ENCODE assay signal across 34 cellular contexts in genomic region chr12:130978785-130979184, GRCh38. TPM values are rescaled to one million over a fixed set of nuclear protein-coding genes. Genes with fewer than 3 reads are reported as not detected.
DNase-seq lines count a peak whose midpoint lies in the region; ATAC-seq and TF ChIP-seq lines count a peak whose summit lies in the region.
"Had no signal": no experiment of that assay in that cellular context is flagged by ENCODE, and none has a peak within 500 bp of the region (broad histone marks: within the 10 kb centered on the region; RNA-seq: fewer than 3 reads in every experiment).

No MANE protein-coding gene starts in this region.

- no peak overlapping the region for H3K27ac Mint-ChIP-seq in stimulated activated naive B cell treated with anti-CD40 and anti-IgM and Interleukin-4, amounts not matched to agents 10 μg/mL and 1 μg/mL and 100 μg/mL, for 72 hours
- H3K27ac Mint-ChIP-seq: activated CD4-positive, alpha-beta memory T cell treated with anti-CD3 and anti-CD28 coated beads, Interleukin-2, amount 10 ng/mL, durations not matched to agents 7 days and 5 days; activated naive CD4-positive, alpha-beta T cell treated with anti-CD3 and anti-CD28 coated beads for 36 hours; CD4-positive, CD25-positive, alpha-beta regulatory T cell; mesothelial cell of epicardium; naive thymus-derived CD4-positive, alpha-beta T cell; progenitor cell of endocrine pancreas had no signal

- no peaks in the 10 kb centered on the region for H3K9me3 Mint-ChIP-seq in stimulated activated naive B cell treated with anti-CD40 and anti-IgM and Interleukin-4, amounts not matched to agents 10 μg/mL and 1 μg/mL and 100 μg/mL, for 72 hours
- H3K9me3 Mint-ChIP-seq: activated CD4-positive, alpha-beta memory T cell treated with anti-CD3 and anti-CD28 coated beads, Interleukin-2, amount 10 ng/mL, durations not matched to agents 7 days and 5 days; activated naive CD4-positive, alpha-beta T cell treated with anti-CD3 and anti-CD28 coated beads for 36 hours; CD4-positive, CD25-positive, alpha-beta regulatory T cell; mesothelial cell of epicardium; naive thymus-derived CD4-positive, alpha-beta T cell had no signal

- TF ChIP-seq CTCF in OCI-LY7 (conservative IDR thresholded peaks at IDR 0.05; ENCODE audit: low read length) (no peak), fibroblast of mammary gland (conservative IDR thresholded peaks at IDR 0.05; ENCODE audit: control insufficient read depth, insufficient read depth, low read depth, low read length) (no peak), lower leg skin (IDR thresholded peaks at IDR 0.05) (no peak)

- POLR2A ChIA-PET in OCI-LY7 (lab: Charles Lee): no interaction called here

- no peaks in the 10 kb centered on the region for H3K27me3 ChIP-seq in right cardiac atrium (ENCODE audit: control insufficient read depth, insufficient read depth)
- H3K27me3 ChIP-seq: adrenal gland, brain microvascular endothelial cell, left lung, upper lobe of left lung had no signal

- H3K9me2 ChIP-seq in OCI-LY7 (ENCODE audit: insufficient read depth, low read length): no peaks in the 10 kb centered on the region
- H3K9me2 ChIP-seq: SK-N-SH had no signal

- 0 out of 2 replicates have a peak, but pooled peaks cover 4% of the 10 kb centered on the region for H3K79me2 ChIP-seq in OCI-LY7 (ENCODE audit: insufficient read depth, low read depth, low read length)

- intact Hi-C loops in OCI-LY7 (cut with micrococcal nuclease; ENCODE audit: unreplicated experiment): loop anchor here (1.0 kb wide), 1 partner anchor 62 kb away; no protein-coding TSS in a partner anchor
- intact Hi-C loops in right cardiac atrium (cut with DNase I): no loop called here
- intact Hi-C loops in lower leg skin (cut with DNase I; ENCODE audit: low total_unique reads): no loop called here

- no peaks in the 10 kb centered on the region for H3K36me3 Mint-ChIP-seq in stimulated activated naive B cell treated with anti-CD40 and anti-IgM and Interleukin-4, amounts not matched to agents 10 μg/mL and 1 μg/mL and 100 μg/mL, for 72 hours
- H3K36me3 Mint-ChIP-seq: CD4-positive, CD25-positive, alpha-beta regulatory T cell; mesothelial cell of epicardium; naive thymus-derived CD4-positive, alpha-beta T cell had no signal

- CTCF ChIA-PET in OCI-LY7 (lab: Charles Lee; ENCODE audit: unreplicated experiment): no interaction called here

- ATAC-seq in right cardiac atrium: peak; percentile 52 to 76
- ATAC-seq in stimulated activated naive B cell treated with anti-CD40 and anti-IgM and Interleukin-4, amounts not matched to agents 10 μg/mL and 1 μg/mL and 100 μg/mL, for 72 hours (replicated peaks): no peak
- ATAC-seq: left lung had no signal

- 64% methylated on average over 12 of the region's 12 CpGs for WGBS in right cardiac atrium
- 70 to 81% methylated on average over 12 of the region's 12 CpGs for WGBS in lower leg skin, 2 donors

- peak overlapping the region; percentile 64 for H3K4me2 ChIP-seq in OCI-LY7 (ENCODE audit: low read length)
- H3K4me2 ChIP-seq: SK-N-SH had no signal

- H3K4me3 ChIP-seq in OCI-LY7 (ENCODE audit: low read depth, low read length, poor library complexity, severe bottlenecking): peak overlapping the region; percentile 47
- no peak overlapping the region for H3K4me3 ChIP-seq in fibroblast of mammary gland (ENCODE audit: control insufficient read depth, low read depth, low read length)
- H3K4me3 ChIP-seq in right cardiac atrium (ENCODE audit: low read length): no peak overlapping the region
- no peak overlapping the region for H3K4me3 ChIP-seq in lower leg skin (ENCODE audit: low read depth, poor library complexity, severe bottlenecking)
- H3K4me3 ChIP-seq: adrenal gland, left lung, suprapubic skin, upper lobe of left lung had no signal

- no peaks in the 10 kb centered on the region for H3K27me3 Mint-ChIP-seq in stimulated activated naive B cell treated with anti-CD40 and anti-IgM and Interleukin-4, amounts not matched to agents 10 μg/mL and 1 μg/mL and 100 μg/mL, for 72 hours

- no TSS peak for BruUV-seq in OCI-LY7 (replicated peaks; lab: Mats Ljungman, UMichigan)

- H3K4me1 ChIP-seq in OCI-LY7 (ENCODE audit: insufficient read depth, low read length, poor library complexity, severe bottlenecking) (peaks cover 67% of the 10 kb centered on the region), right cardiac atrium (ENCODE audit: control insufficient read depth, insufficient read depth, low read length) (peaks cover 9% of the 10 kb centered on the region)
- H3K4me1 ChIP-seq: adrenal gland, suprapubic skin had no signal

- H3K9me3 ChIP-seq in OCI-LY7 (ENCODE audit: low read length): no peaks in the 10 kb centered on the region
- H3K9me3 ChIP-seq in right cardiac atrium (ENCODE audit: control insufficient read depth, low read length): no peaks in the 10 kb centered on the region
- H3K9me3 ChIP-seq: adrenal gland, left lung, SK-N-SH, suprapubic skin, upper lobe of left lung had no signal

- TF ChIP-seq POLR2A in lower leg skin (IDR thresholded peaks at IDR 0.05): no peak

- H3K4me3 Mint-ChIP-seq in stimulated activated naive B cell treated with anti-CD40 and anti-IgM and Interleukin-4, amounts not matched to agents 10 μg/mL and 1 μg/mL and 100 μg/mL, for 72 hours: no peak overlapping the region
- H3K4me3 Mint-ChIP-seq: activated CD4-positive, alpha-beta memory T cell treated with anti-CD3 and anti-CD28 coated beads, Interleukin-2, amount 10 ng/mL, durations not matched to agents 7 days and 5 days; activated naive CD4-positive, alpha-beta T cell treated with anti-CD3 and anti-CD28 coated beads for 36 hours; CD4-positive, CD25-positive, alpha-beta regulatory T cell; mesothelial cell of epicardium; naive thymus-derived CD4-positive, alpha-beta T cell had no signal

- peak overlapping the region; percentile 76 for H2AFZ ChIP-seq in OCI-LY7 (ENCODE audit: low read length)

- DNase-seq in OCI-LY7 (ENCODE audit: low spot score) (peak; percentile 48), fibroblast of mammary gland (ENCODE audit: low read depth) (peak; percentile 5), right cardiac atrium (peak in 1 of 3 donors; percentile 82), stromal cell of bone marrow (ENCODE audit: low read depth) (peak; percentile 9), lower leg skin (ENCODE audit: low spot score in 2 of 2) (no peak), anterior cingulate cortex (lab: John Stamatoyannopoulos, UW) (no peak), RKO (ENCODE audit: low spot score) (no peak)
- DNase-seq in stimulated activated naive B cell treated with anti-CD40 and anti-IgM and Interleukin-4, amounts not matched to agents 10 μg/mL and 1 μg/mL and 100 μg/mL, for 72 hours: no peak
- DNase-seq: activated CD4-positive, alpha-beta memory T cell treated with anti-CD3 and anti-CD28 coated beads, Interleukin-2, amount 10 ng/mL, durations not matched to agents 7 days and 5 days; activated CD4-positive, CD25-positive, alpha-beta regulatory T cell treated with anti-CD3 and anti-CD28 coated beads, Interleukin-2, amount 50 U/mL, for 72 hours; activated naive CD4-positive, alpha-beta T cell treated with anti-CD3 and anti-CD28 coated beads for 36 hours; brain microvascular endothelial cell; CD4-positive, CD25-positive, alpha-beta regulatory T cell; DND-41; KBM-7; left lung; naive thymus-derived CD4-positive, alpha-beta T cell; NCI-H1105; NCI-H187; NCI-H446 treated with DMSO at 0.1 percent for 48 hours; NCI-H82; nucleus accumbens; RPMI8226; SK-N-SH; stimulated activated CD4-positive, alpha-beta T cell treated with anti-CD3 and anti-CD28 coated beads, Interleukin-4, amount 100 ng/mL, for 24 hours; T-helper 2 cell; upper lobe of left lung had no signal

- no peaks in the 10 kb centered on the region for H4K20me1 ChIP-seq in OCI-LY7 (ENCODE audit: insufficient read depth, low read length)

- H3K36me3 ChIP-seq in OCI-LY7 (ENCODE audit: insufficient read depth, low read length): no peaks in the 10 kb centered on the region
- H3K36me3 ChIP-seq: adrenal gland, brain microvascular endothelial cell had no signal

- H3K4me1 Mint-ChIP-seq in stimulated activated naive B cell treated with anti-CD40 and anti-IgM and Interleukin-4, amounts not matched to agents 10 μg/mL and 1 μg/mL and 100 μg/mL, for 72 hours: peaks cover 36% of the 10 kb centered on the region in 2 donors
- H3K4me1 Mint-ChIP-seq: activated CD4-positive, alpha-beta memory T cell treated with anti-CD3 and anti-CD28 coated beads, Interleukin-2, amount 10 ng/mL, durations not matched to agents 7 days and 5 days had no signal

- H3K27ac ChIP-seq in OCI-LY7 (ENCODE audit: low read depth, low read length, poor library complexity, severe bottlenecking) (peak overlapping the region; percentile 97), right cardiac atrium (ENCODE audit: low read length) (no peak overlapping the region)
- H3K27ac ChIP-seq: adrenal gland, brain microvascular endothelial cell, left lung, suprapubic skin had no signal

RNA-seq across cellular contexts. Expression of gene ADGRD1, which starts 25.1 kb away (rescaled TPM):
- 0.95 and 1.0 TPM in 2 replicates for total RNA-seq in OCI-LY7 (2014; rRNA removed; shearing (Covaris generic))
- total RNA-seq in OCI-LY7 (2022): 1.4 and 1.7 TPM in 2 replicates
- total RNA-seq in right cardiac atrium: 100 to 1,000 TPM; 188 to 386 (median 239) TPM
- 50.0 TPM for polyA plus RNA-seq in right cardiac atrium
- total RNA-seq in lower leg skin: 10 to 100 TPM in 1 of 4 donors, 1 to 10 TPM in 3; 8.3 to 11.6 (median 8.9) TPM
- total RNA-seq: activated naive CD4-positive, alpha-beta T cell treated with anti-CD3 and anti-CD28 coated beads for 36 hours; CD4-positive, CD25-positive, alpha-beta regulatory T cell; endothelial cell of umbilical vein; glomerular endothelial cell; M059J had no signal
- polyA plus RNA-seq: naive thymus-derived CD4-positive, alpha-beta T cell; SK-N-SH had no signal

Comparison
In these comparisons a context has a peak if more than half of its experiments do, and no peak if none do; other contexts are left out.
1. DNase-seq: peak in OCI-LY7 (single experiment), fibroblast of mammary gland (single experiment) and stromal cell of bone marrow (single experiment); none in lower leg skin (0 of 2), stimulated activated naive B cell treated with anti-CD40 and anti-IgM and Interleukin-4, amounts not matched to agents 10 μg/mL and 1 μg/mL and 100 μg/mL, for 72 hours (single experiment), anterior cingulate cortex (0 of 58) and RKO (single experiment).
2. ATAC-seq: peak in right cardiac atrium (2 of 2); none in stimulated activated naive B cell treated with anti-CD40 and anti-IgM and Interleukin-4, amounts not matched to agents 10 μg/mL and 1 μg/mL and 100 μg/mL, for 72 hours (0 of 2).
3. RNA of gene ADGRD1, which starts 25.1 kb away (total RNA-seq): 188 to 386 TPM in right cardiac atrium; 8.3 to 11.6 TPM in lower leg skin and 0.95 to 1.7 TPM in OCI-LY7; every median in the first group is over 10 times any median in the second.